1 cellular context compared by ENCODE assay signal in the genomic region with DNA sequence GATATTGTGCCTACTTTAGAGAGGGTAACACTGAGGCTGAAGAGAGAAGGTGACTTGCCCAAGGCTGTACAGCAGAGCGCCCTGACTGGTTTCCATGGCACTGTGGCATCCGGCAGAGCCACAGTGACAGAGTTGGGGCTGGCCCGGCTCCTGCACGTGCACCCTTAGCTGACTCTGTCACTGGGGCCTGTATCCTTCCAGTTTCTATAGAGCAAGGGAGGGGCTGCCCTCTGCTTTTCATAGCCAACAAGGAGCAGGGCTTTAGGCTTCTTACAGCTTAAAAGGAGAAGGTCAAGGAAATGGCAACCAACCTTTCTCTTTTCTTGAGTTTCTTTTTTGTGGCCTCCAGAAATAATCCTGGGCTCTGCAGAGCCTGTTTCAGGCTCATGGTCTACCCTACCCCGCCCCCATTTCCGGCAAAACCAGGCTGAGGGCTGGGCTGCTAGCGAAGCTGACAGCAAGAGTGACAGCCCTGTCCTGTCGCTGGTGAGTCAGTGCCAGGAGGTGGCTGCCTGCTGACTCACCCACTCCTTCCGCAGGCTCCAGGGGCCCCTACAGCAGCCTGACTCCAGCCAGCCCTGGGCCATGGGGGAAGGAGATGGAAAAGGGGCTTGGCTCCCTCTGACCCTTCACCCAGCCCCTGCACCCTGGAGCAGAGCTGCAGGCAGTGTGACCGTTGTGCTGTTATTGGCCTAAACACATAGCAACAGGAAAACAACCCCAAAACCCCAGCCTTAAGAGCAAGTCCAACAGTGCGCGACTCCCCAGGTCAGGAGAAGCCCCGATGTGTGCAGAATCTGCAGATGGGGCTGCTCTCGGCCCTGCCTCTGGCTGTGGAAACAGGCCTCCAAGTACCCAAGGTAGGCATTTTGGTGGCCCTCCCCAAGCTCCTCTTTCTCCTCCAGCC.
TF ChIP-seq lines count a peak whose summit lies in the region.

No MANE protein-coding gene starts in this region.

TF ChIP-seq in HepG2, 621 proteins besides CTCF, POLR2A, EP300 and RAD21 (continued from another document and continues in another):
- TF ChIP-seq FOXC1 (CRISPR knock-in tag; IDR thresholded peaks at IDR 0.05; ENCODE audit: borderline replicate concordance) = 0 out of 2 replicates have a peak, but pooled peaks have one; percentile 33
- TF ChIP-seq NR2F6 (IDR thresholded peaks at IDR 0.05) = no peak
- peak; percentile 39; the same call in 1 of the 2 replicates for TF ChIP-seq NR2F6 (CRISPR knock-in tag; IDR thresholded peaks at IDR 0.05)
- TF ChIP-seq RFX5 (IDR thresholded peaks at IDR 0.05; ENCODE audit: low read depth, low read length) = no peak
- TF ChIP-seq ZNF510 (CRISPR knock-in tag; IDR thresholded peaks at IDR 0.05; ENCODE audit: low read depth) = no peak
- no peak for TF ChIP-seq PCBP2 (optimal IDR thresholded peaks at IDR 0.05; ENCODE audit: low read depth, low read length, poor library complexity, severe bottlenecking)
- peak; percentile 29; the same call in 1 of the 2 replicates for TF ChIP-seq SAFB2 (CRISPR knock-in tag; IDR thresholded peaks at IDR 0.05; ENCODE audit: borderline replicate concordance, low read depth)
- TF ChIP-seq, protein P1, sequence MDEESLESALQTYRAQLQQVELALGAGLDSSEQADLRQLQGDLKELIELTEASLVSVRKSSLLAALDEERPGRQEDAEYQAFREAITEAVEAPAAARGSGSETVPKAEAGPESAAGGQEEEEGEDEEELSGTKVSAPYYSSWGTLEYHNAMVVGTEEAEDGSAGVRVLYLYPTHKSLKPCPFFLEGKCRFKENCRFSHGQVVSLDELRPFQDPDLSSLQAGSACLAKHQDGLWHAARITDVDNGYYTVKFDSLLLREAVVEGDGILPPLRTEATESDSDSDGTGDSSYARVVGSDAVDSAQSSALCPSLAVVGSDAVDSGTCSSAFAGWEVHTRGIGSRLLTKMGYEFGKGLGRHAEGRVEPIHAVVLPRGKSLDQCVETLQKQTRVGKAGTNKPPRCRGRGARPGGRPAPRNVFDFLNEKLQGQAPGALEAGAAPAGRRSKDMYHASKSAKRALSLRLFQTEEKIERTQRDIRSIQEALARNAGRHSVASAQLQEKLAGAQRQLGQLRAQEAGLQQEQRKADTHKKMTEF (CRISPR knock-in tag; IDR thresholded peaks at IDR 0.05) = peak; percentile 66; the same call in 1 of the 2 replicates
- no peak for TF ChIP-seq ZNF256 (CRISPR knock-in tag; conservative IDR thresholded peaks at IDR 0.05)
- no peak for TF ChIP-seq ZNF780A (CRISPR knock-in tag; IDR thresholded peaks at IDR 0.05)
- TF ChIP-seq, protein P2, sequence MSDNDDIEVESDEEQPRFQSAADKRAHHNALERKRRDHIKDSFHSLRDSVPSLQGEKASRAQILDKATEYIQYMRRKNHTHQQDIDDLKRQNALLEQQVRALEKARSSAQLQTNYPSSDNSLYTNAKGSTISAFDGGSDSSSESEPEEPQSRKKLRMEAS (IDR thresholded peaks at IDR 0.05) = 0 out of 2 replicates have a peak, but pooled peaks have one; percentile 17
- TF ChIP-seq, protein P3, sequence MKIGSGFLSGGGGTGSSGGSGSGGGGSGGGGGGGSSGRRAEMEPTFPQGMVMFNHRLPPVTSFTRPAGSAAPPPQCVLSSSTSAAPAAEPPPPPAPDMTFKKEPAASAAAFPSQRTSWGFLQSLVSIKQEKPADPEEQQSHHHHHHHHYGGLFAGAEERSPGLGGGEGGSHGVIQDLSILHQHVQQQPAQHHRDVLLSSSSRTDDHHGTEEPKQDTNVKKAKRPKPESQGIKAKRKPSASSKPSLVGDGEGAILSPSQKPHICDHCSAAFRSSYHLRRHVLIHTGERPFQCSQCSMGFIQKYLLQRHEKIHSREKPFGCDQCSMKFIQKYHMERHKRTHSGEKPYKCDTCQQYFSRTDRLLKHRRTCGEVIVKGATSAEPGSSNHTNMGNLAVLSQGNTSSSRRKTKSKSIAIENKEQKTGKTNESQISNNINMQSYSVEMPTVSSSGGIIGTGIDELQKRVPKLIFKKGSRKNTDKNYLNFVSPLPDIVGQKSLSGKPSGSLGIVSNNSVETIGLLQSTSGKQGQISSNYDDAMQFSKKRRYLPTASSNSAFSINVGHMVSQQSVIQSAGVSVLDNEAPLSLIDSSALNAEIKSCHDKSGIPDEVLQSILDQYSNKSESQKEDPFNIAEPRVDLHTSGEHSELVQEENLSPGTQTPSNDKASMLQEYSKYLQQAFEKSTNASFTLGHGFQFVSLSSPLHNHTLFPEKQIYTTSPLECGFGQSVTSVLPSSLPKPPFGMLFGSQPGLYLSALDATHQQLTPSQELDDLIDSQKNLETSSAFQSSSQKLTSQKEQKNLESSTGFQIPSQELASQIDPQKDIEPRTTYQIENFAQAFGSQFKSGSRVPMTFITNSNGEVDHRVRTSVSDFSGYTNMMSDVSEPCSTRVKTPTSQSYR (CRISPR knock-in tag; IDR thresholded peaks at IDR 0.05; ENCODE audit: borderline replicate concordance) = peak; percentile 86; the same call in 1 of the 2 replicates
- TF ChIP-seq KDM3A (CRISPR knock-in tag; IDR thresholded peaks at IDR 0.05; ENCODE audit: low read depth) = 0 out of 2 replicates have a peak, but pooled peaks have one; percentile 37
- TF ChIP-seq GABPB1 (CRISPR knock-in tag; IDR thresholded peaks at IDR 0.05) = peak; percentile 78
- no peak for TF ChIP-seq BORCS8-MEF2B (CRISPR knock-in tag; IDR thresholded peaks at IDR 0.05)
- TF ChIP-seq ZBTB38 (CRISPR knock-in tag; IDR thresholded peaks at IDR 0.05) = 0 out of 2 replicates have a peak, but pooled peaks have one; percentile 26
- TF ChIP-seq ZFP1 (CRISPR knock-in tag; IDR thresholded peaks at IDR 0.05) = no peak
- TF ChIP-seq MAFG (CRISPR knock-in tag; IDR thresholded peaks at IDR 0.05) = no peak
- no peak for TF ChIP-seq ZNF230 (CRISPR knock-in tag; IDR thresholded peaks at IDR 0.05)
- peak; percentile 43; the same call in 1 of the 2 replicates for TF ChIP-seq HDAC2 (CRISPR knock-in tag; IDR thresholded peaks at IDR 0.05)
- TF ChIP-seq ARID4A (CRISPR knock-in tag; IDR thresholded peaks at IDR 0.05; ENCODE audit: borderline replicate concordance) = peak; percentile 72; the same call in 1 of the 2 replicates
- peak; percentile 33; the same call in 1 of the 2 replicates for TF ChIP-seq MIER3 (CRISPR knock-in tag; IDR thresholded peaks at IDR 0.05; ENCODE audit: borderline replicate concordance)
- peak; percentile 43; the same call in 1 of the 2 replicates for TF ChIP-seq HOXA3 (CRISPR knock-in tag; IDR thresholded peaks at IDR 0.05)
- no peak for TF ChIP-seq NBN (conservative IDR thresholded peaks at IDR 0.05)
- TF ChIP-seq PCBP1 (IDR thresholded peaks at IDR 0.05; ENCODE audit: borderline replicate concordance, low read depth, low read length) = 0 out of 2 replicates have a peak, but pooled peaks have one; percentile 30
- TF ChIP-seq TOPORS (CRISPR knock-in tag; IDR thresholded peaks at IDR 0.05) = no peak
- 0 out of 4 replicates have a peak, but pooled peaks of 1 of the 2 experiments have one; percentile 7 for TF ChIP-seq MAFK (conservative IDR thresholded peaks at IDR 0.05 in 1 of 2, IDR thresholded peaks at IDR 0.05 in 1 of 2; ENCODE audit: low read length in 2 of 2)
- TF ChIP-seq ETV5 (CRISPR knock-in tag; IDR thresholded peaks at IDR 0.05; ENCODE audit: borderline replicate concordance) = peak; percentile 92
- TF ChIP-seq CEBPG (CRISPR knock-in tag; IDR thresholded peaks at IDR 0.05) = 0 out of 2 replicates have a peak, but pooled peaks have one; percentile 9
- no peak for TF ChIP-seq ZNF44 (CRISPR knock-in tag; IDR thresholded peaks at IDR 0.05)
- no peak for TF ChIP-seq PAF1 (CRISPR knock-in tag; IDR thresholded peaks at IDR 0.05)
- no peak for TF ChIP-seq NFATC3 (CRISPR knock-in tag; IDR thresholded peaks at IDR 0.05)
- TF ChIP-seq ZNF761 (CRISPR knock-in tag; conservative IDR thresholded peaks at IDR 0.05) = 0 out of 2 replicates have a peak, but pooled peaks have one; percentile 44
- 0 out of 2 replicates have a peak, but pooled peaks have one; percentile 24 for TF ChIP-seq GATAD1 (CRISPR knock-in tag; IDR thresholded peaks at IDR 0.05)
- no peak for TF ChIP-seq ETV6 (CRISPR knock-in tag; conservative IDR thresholded peaks at IDR 0.05)
- peak; percentile 60; the same call in 1 of the 2 replicates for TF ChIP-seq RXRA (CRISPR knock-in tag; IDR thresholded peaks at IDR 0.05)
- TF ChIP-seq NFKB2 (CRISPR knock-in tag; IDR thresholded peaks at IDR 0.05; ENCODE audit: borderline replicate concordance) = no peak
- TF ChIP-seq, protein P4, sequence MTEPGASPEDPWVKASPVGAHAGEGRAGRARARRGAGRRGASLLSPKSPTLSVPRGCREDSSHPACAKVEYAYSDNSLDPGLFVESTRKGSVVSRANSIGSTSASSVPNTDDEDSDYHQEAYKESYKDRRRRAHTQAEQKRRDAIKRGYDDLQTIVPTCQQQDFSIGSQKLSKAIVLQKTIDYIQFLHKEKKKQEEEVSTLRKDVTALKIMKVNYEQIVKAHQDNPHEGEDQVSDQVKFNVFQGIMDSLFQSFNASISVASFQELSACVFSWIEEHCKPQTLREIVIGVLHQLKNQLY (CRISPR knock-in tag; IDR thresholded peaks at IDR 0.05) = 0 out of 2 replicates have a peak, but pooled peaks have one; percentile 25
- no peak for TF ChIP-seq DNMT1 (CRISPR knock-in tag; IDR thresholded peaks at IDR 0.05)
- no peak for TF ChIP-seq ZNF597 (CRISPR knock-in tag; IDR thresholded peaks at IDR 0.05)
- no peak for TF ChIP-seq ZSCAN29 (CRISPR knock-in tag; conservative IDR thresholded peaks at IDR 0.05)
- no peak for TF ChIP-seq ZKSCAN1 (IDR thresholded peaks at IDR 0.05; ENCODE audit: low read length)
- peak; percentile 68; the same call in 1 of the 2 replicates for TF ChIP-seq ZNF792 (CRISPR knock-in tag; IDR thresholded peaks at IDR 0.05)
- peak; percentile 35 for TF ChIP-seq TEAD3 (CRISPR knock-in tag; optimal IDR thresholded peaks at IDR 0.05; ENCODE audit: borderline replicate concordance)
- 0 out of 2 replicates have a peak, but pooled peaks have one; percentile 46 for TF ChIP-seq NR2C2 (CRISPR knock-in tag; IDR thresholded peaks at IDR 0.05; ENCODE audit: borderline replicate concordance)
- TF ChIP-seq SP5 (CRISPR knock-in tag; IDR thresholded peaks at IDR 0.05; ENCODE audit: borderline replicate concordance, low read depth) = peak; percentile 89
- peak; percentile 93 for TF ChIP-seq ZNF629 (CRISPR knock-in tag; conservative IDR thresholded peaks at IDR 0.05)
- TF ChIP-seq, protein P5, sequence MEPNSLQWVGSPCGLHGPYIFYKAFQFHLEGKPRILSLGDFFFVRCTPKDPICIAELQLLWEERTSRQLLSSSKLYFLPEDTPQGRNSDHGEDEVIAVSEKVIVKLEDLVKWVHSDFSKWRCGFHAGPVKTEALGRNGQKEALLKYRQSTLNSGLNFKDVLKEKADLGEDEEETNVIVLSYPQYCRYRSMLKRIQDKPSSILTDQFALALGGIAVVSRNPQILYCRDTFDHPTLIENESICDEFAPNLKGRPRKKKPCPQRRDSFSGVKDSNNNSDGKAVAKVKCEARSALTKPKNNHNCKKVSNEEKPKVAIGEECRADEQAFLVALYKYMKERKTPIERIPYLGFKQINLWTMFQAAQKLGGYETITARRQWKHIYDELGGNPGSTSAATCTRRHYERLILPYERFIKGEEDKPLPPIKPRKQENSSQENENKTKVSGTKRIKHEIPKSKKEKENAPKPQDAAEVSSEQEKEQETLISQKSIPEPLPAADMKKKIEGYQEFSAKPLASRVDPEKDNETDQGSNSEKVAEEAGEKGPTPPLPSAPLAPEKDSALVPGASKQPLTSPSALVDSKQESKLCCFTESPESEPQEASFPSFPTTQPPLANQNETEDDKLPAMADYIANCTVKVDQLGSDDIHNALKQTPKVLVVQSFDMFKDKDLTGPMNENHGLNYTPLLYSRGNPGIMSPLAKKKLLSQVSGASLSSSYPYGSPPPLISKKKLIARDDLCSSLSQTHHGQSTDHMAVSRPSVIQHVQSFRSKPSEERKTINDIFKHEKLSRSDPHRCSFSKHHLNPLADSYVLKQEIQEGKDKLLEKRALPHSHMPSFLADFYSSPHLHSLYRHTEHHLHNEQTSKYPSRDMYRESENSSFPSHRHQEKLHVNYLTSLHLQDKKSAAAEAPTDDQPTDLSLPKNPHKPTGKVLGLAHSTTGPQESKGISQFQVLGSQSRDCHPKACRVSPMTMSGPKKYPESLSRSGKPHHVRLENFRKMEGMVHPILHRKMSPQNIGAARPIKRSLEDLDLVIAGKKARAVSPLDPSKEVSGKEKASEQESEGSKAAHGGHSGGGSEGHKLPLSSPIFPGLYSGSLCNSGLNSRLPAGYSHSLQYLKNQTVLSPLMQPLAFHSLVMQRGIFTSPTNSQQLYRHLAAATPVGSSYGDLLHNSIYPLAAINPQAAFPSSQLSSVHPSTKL (CRISPR knock-in tag; IDR thresholded peaks at IDR 0.05) = peak; percentile 56; the same call in 1 of the 2 replicates
- 0 out of 2 replicates have a peak, but pooled peaks have one; percentile 24 for TF ChIP-seq ZNF580 (CRISPR knock-in tag; IDR thresholded peaks at IDR 0.05; ENCODE audit: borderline replicate concordance, low read depth)
